Comparison of ENCODE assay signal across 18 cellular contexts in the genomic region with DNA sequence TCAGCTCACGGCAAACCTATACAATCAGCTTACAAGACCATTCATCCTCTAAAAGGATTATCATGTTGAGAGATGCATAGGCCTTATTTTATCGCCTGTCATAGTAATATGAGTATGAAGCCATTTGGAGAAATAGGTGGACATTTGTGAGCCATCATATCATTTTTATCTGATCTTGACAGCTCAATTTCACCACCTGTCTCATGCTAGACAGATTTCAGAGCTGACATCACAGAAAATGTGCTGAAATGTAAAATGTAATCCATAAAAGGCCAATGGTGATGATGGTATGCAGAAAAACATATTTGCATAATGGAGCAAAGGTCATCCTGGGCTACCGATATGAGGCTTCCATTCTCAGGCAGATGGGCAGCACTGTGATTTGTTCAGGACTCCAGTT.
"Had no signal": no experiment of that assay in that cellular context is flagged by ENCODE, and none has a peak within 500 bp of the region (broad histone marks: within the 10 kb centered on the region; RNA-seq: fewer than 3 reads in every experiment).

No MANE protein-coding gene starts in this region.

- H3K36me3 ChIP-seq: gastrocnemius medialis, lower lobe of right lung, neutrophil, pancreas, right lobe of liver, stomach, thyroid gland, vagina had no signal

- FAIRE-seq: keratinocyte, pancreas had no signal

- H3K27ac ChIP-seq: dorsolateral prefrontal cortex, gastrocnemius medialis, lower lobe of right lung, neutrophil, pancreas, right lobe of liver, stomach, thyroid gland, vagina had no signal

- H3K4me3 ChIP-seq: dorsolateral prefrontal cortex, gastrocnemius medialis, lower lobe of right lung, pancreas, right lobe of liver, stomach, thyroid gland, vagina had no signal

- H3K27me3 ChIP-seq: dorsolateral prefrontal cortex, gastrocnemius medialis, neutrophil, pancreas, right lobe of liver, stomach, thyroid gland, vagina had no signal

- H3K4me1 ChIP-seq: gastrocnemius medialis, lower lobe of right lung, pancreas, right lobe of liver, stomach, thyroid gland, vagina had no signal

- DNase-seq: dorsolateral prefrontal cortex; effector CD4-positive, alpha-beta T cell; gastrocnemius medialis; head of caudate nucleus; left ventricle myocardium superior; lower lobe of right lung; natural killer cell; pancreas; right lobe of liver; stimulated activated CD4-positive, alpha-beta T cell treated with anti-CD3 and anti-CD28 coated beads, Interleukin-2, amount 100 ng/mL, for 24 hours; stimulated activated CD4-positive, alpha-beta T cell treated with anti-CD3 and anti-CD28 coated beads, Interleukin-4, amount 100 ng/mL, for 24 hours; stimulated activated naive CD4-positive, alpha-beta T cell treated with Interleukin-2 at 50 U/mL for 16 hours; stomach; thyroid gland had no signal

- ATAC-seq: gastrocnemius medialis; left ventricle myocardium superior; lower lobe of right lung; natural killer cell; pancreas; right lobe of liver; stimulated activated effector memory CD8-positive, alpha-beta T cell treated with anti-CD3 and anti-CD28 coated beads, Interleukin-12 subunit alpha, Interleukin-12 subunit beta, amount 100 ng/mL, for 72 hours had no signal

- H3K9me3 ChIP-seq: gastrocnemius medialis, lower lobe of right lung, neutrophil, pancreas, right lobe of liver, stomach, thyroid gland, vagina had no signal
